12 cellular contexts compared by ENCODE assay signal in genomic region chr1:110187139-110187890, GRCh38. TPM values are rescaled to one million over a fixed set of nuclear protein-coding genes. Genes with fewer than 3 reads are reported as not detected.
A peak's percentile ranks its signal among the peaks of the same experiment; 100 is the strongest.
DNase-seq lines count a peak whose midpoint lies in the region; FAIRE-seq and TF ChIP-seq lines count a peak whose summit lies in the region.
"Had no signal": no experiment of that assay in that cellular context is flagged by ENCODE, and none has a peak within 500 bp of the region (broad histone marks: within the 10 kb centered on the region; RNA-seq: fewer than 3 reads in every experiment).

No MANE protein-coding gene starts in this region.

- H3K9me3 ChIP-seq in astrocyte (ENCODE audit: insufficient read depth, low read depth, low read length), result no peaks in the 10 kb centered on the region
- H3K9me3 ChIP-seq in left ventricle myocardium inferior (replicated peaks), result no peaks in the 10 kb centered on the region

- H3K4me3 ChIP-seq in astrocyte (ENCODE audit: insufficient read depth, low read depth, low read length) (no peak overlapping the region), left ventricle myocardium inferior (no peak overlapping the region)

- H3K4me1 Mint-ChIP-seq in astrocyte (ENCODE audit: low read depth, unreplicated experiment), result peaks cover 33% of the 10 kb centered on the region
- peaks cover 15% of the 10 kb centered on the region for H3K4me1 Mint-ChIP-seq in activated T-helper 2 cell treated with anti-CD3 and anti-CD28 coated beads, Interferon-gamma antibody, Interleukin-2, Interleukin-4, amounts not matched to agents 10 μg/mL and 5 μg/mL and 100 μg/mL, durations not matched to agents 14 hours and 24 hours and 36 hours (ENCODE audit: low read depth)
- H3K4me1 Mint-ChIP-seq: stimulated activated naive B cell treated with anti-CD40 and anti-IgM and Interleukin-4, amounts not matched to agents 10 μg/mL and 1 μg/mL and 100 μg/mL, for 72 hours had no signal

- POLR2A ChIA-PET in RWPE1 (lab: Yijun Ruan, JAX; ENCODE audit: low non-redundant PET), result no interaction called here

- H3K9ac ChIP-seq in astrocyte (ENCODE audit: low read length), result no peak overlapping the region

- CTCF ChIA-PET in RWPE1 (lab: Yijun Ruan, JAX), result interaction anchor here (0.6 to 0.9 kb wide), 3 partner anchors 9 to 18 kb away, joined by 3 to 4 read pairs (median 3); no protein-coding TSS in a partner anchor

- H3K27ac ChIP-seq in astrocyte (ENCODE audit: low read depth, low read length) (no peak overlapping the region), left ventricle myocardium inferior (replicated peaks) (peak overlapping the region; percentile 76), temporal lobe (ENCODE audit: low read depth, low read length) (peak overlapping the region; percentile 57), RWPE1 (no peak overlapping the region)

- H3K27me3 Mint-ChIP-seq in astrocyte (ENCODE audit: low read depth, unreplicated experiment), result peaks cover 21% of the 10 kb centered on the region
- peaks cover 14% of the 10 kb centered on the region for H3K27me3 Mint-ChIP-seq in activated T-helper 2 cell treated with anti-CD3 and anti-CD28 coated beads, Interferon-gamma antibody, Interleukin-2, Interleukin-4, amounts not matched to agents 10 μg/mL and 5 μg/mL and 100 μg/mL, durations not matched to agents 14 hours and 24 hours and 36 hours (ENCODE audit: low read depth)

- TF ChIP-seq CTCF in astrocyte (IDR thresholded peaks at IDR 0.05; ENCODE audit: insufficient read depth, low read depth, low read length) (no peak), left ventricle myocardium inferior (IDR thresholded peaks at IDR 0.05; ENCODE audit: borderline replicate concordance) (no peak), RWPE1 (conservative IDR thresholded peaks at IDR 0.05; ENCODE audit: low read depth) (no peak)

- DNase-seq in HTR-8/SVneo (ENCODE audit: insufficient read length, low spot score) (peak; percentile 35), astrocyte (ENCODE audit: low read depth) (no peak), left ventricle myocardium inferior (no peak), AML-193 (lab: John Stamatoyannopoulos, UW) (no peak), RWPE1 (ENCODE audit: low spot score) (no peak), medulla oblongata (ENCODE audit: extremely low spot score) (no peak)
- no peak for DNase-seq in activated T-helper 2 cell treated with anti-CD3 and anti-CD28 coated beads, Interferon-gamma antibody, Interleukin-2, Interleukin-4, amounts not matched to agents 10 μg/mL and 5 μg/mL and 100 μg/mL, durations not matched to agents 14 hours and 24 hours and 36 hours (ENCODE audit: low spot score)
- DNase-seq: activated CD4-positive, CD25-positive, alpha-beta regulatory T cell treated with anti-CD3 and anti-CD28 coated beads, Interleukin-2, amount 50 U/mL, for 72 hours; activated T-cell treated with anti-CD3 and anti-CD28 coated beads, Interleukin-2, amount 50 U/mL, for 4 hours; stimulated activated CD4-positive, alpha-beta T cell treated with anti-CD3 and anti-CD28 coated beads, Interleukin-1b, Interleukin-23, amount 100 ng/mL, for 48 hours; stimulated activated naive B cell treated with anti-CD40 and anti-IgM and Interleukin-4, amounts not matched to agents 10 μg/mL and 1 μg/mL and 100 μg/mL, for 72 hours had no signal

- no peak overlapping the region for H2AFZ ChIP-seq in astrocyte (ENCODE audit: low read depth, low read length)

- no peaks in the 10 kb centered on the region for H3K9me3 Mint-ChIP-seq in astrocyte (ENCODE audit: unreplicated experiment)
- no peaks in the 10 kb centered on the region for H3K9me3 Mint-ChIP-seq in activated T-helper 2 cell treated with anti-CD3 and anti-CD28 coated beads, Interferon-gamma antibody, Interleukin-2, Interleukin-4, amounts not matched to agents 10 μg/mL and 5 μg/mL and 100 μg/mL, durations not matched to agents 14 hours and 24 hours and 36 hours
- H3K9me3 Mint-ChIP-seq: activated T-cell treated with anti-CD3 and anti-CD28 coated beads, Interleukin-2, amount 50 U/mL, for 4 hours; stimulated activated naive B cell treated with anti-CD40 and anti-IgM and Interleukin-4, amounts not matched to agents 10 μg/mL and 1 μg/mL and 100 μg/mL, for 72 hours had no signal

- H3K36me3 ChIP-seq in astrocyte (ENCODE audit: insufficient read depth, low read length) (no peaks in the 10 kb centered on the region), left ventricle myocardium inferior (no peaks in the 10 kb centered on the region)

- H3K4me2 ChIP-seq in astrocyte (ENCODE audit: low read length), result no peak overlapping the region

- H3K27ac Mint-ChIP-seq in astrocyte (ENCODE audit: unreplicated experiment), result peak overlapping the region; percentile 81
- no peak overlapping the region for H3K27ac Mint-ChIP-seq in activated T-helper 2 cell treated with anti-CD3 and anti-CD28 coated beads, Interferon-gamma antibody, Interleukin-2, Interleukin-4, amounts not matched to agents 10 μg/mL and 5 μg/mL and 100 μg/mL, durations not matched to agents 14 hours and 24 hours and 36 hours
- H3K27ac Mint-ChIP-seq: stimulated activated naive B cell treated with anti-CD40 and anti-IgM and Interleukin-4, amounts not matched to agents 10 μg/mL and 1 μg/mL and 100 μg/mL, for 72 hours had no signal

- H4K20me1 ChIP-seq in astrocyte (ENCODE audit: insufficient read depth, low read length), result no peaks in the 10 kb centered on the region

- intact Hi-C loops in left ventricle myocardium inferior (cut with micrococcal nuclease), result no loop called here
- intact Hi-C loops in activated T-helper 2 cell treated with anti-CD3 and anti-CD28 coated beads, Interferon-gamma antibody, Interleukin-2, Interleukin-4, amounts not matched to agents 10 μg/mL and 5 μg/mL and 100 μg/mL, durations not matched to agents 14 hours and 24 hours and 36 hours (cut with micrococcal nuclease), result no loop called here

- H3K79me2 ChIP-seq in astrocyte (ENCODE audit: insufficient read depth, low read length), result no peaks in the 10 kb centered on the region

- FAIRE-seq in HTR-8/SVneo (lab: Jason Lieb, UNC), result no peak
- FAIRE-seq in astrocyte (lab: Jason Lieb, UNC), result no peak

- H3K27me3 ChIP-seq in astrocyte (ENCODE audit: insufficient read depth, low read length), result peaks cover 5% of the 10 kb centered on the region
- no peaks in the 10 kb centered on the region for H3K27me3 ChIP-seq in left ventricle myocardium inferior (ENCODE audit: low read depth)

- no peaks in the 10 kb centered on the region for H3K36me3 Mint-ChIP-seq in astrocyte (ENCODE audit: low read depth, unreplicated experiment)
- H3K36me3 Mint-ChIP-seq in activated T-helper 2 cell treated with anti-CD3 and anti-CD28 coated beads, Interferon-gamma antibody, Interleukin-2, Interleukin-4, amounts not matched to agents 10 μg/mL and 5 μg/mL and 100 μg/mL, durations not matched to agents 14 hours and 24 hours and 36 hours (ENCODE audit: low read depth), result no peaks in the 10 kb centered on the region
- H3K36me3 Mint-ChIP-seq: stimulated activated naive B cell treated with anti-CD40 and anti-IgM and Interleukin-4, amounts not matched to agents 10 μg/mL and 1 μg/mL and 100 μg/mL, for 72 hours had no signal

- H3K4me1 ChIP-seq in astrocyte (ENCODE audit: insufficient read depth, low read length), result peaks cover 2% of the 10 kb centered on the region
- peaks cover 57% of the 10 kb centered on the region for H3K4me1 ChIP-seq in left ventricle myocardium inferior

- H3K4me3 Mint-ChIP-seq in astrocyte (ENCODE audit: unreplicated experiment), result no peak overlapping the region
- H3K4me3 Mint-ChIP-seq in activated T-helper 2 cell treated with anti-CD3 and anti-CD28 coated beads, Interferon-gamma antibody, Interleukin-2, Interleukin-4, amounts not matched to agents 10 μg/mL and 5 μg/mL and 100 μg/mL, durations not matched to agents 14 hours and 24 hours and 36 hours (ENCODE audit: low read depth), result no peak overlapping the region
- H3K4me3 Mint-ChIP-seq: activated T-cell treated with anti-CD3 and anti-CD28 coated beads, Interleukin-2, amount 50 U/mL, for 4 hours; stimulated activated naive B cell treated with anti-CD40 and anti-IgM and Interleukin-4, amounts not matched to agents 10 μg/mL and 1 μg/mL and 100 μg/mL, for 72 hours had no signal

RNA-seq across cellular contexts. Expression of gene KCNC4, which starts 22.8 kb away (rescaled TPM):
- total RNA-seq in astrocyte, result 2.6 and 3.1 TPM in 2 replicates
- 6.1 TPM for total RNA-seq in left ventricle myocardium inferior
- 4.2 TPM for total RNA-seq in temporal lobe
- 30.6 and 31.1 TPM in 2 replicates for total RNA-seq in activated T-helper 2 cell treated with anti-CD3 and anti-CD28 coated beads, Interferon-gamma antibody, Interleukin-2, Interleukin-4, amounts not matched to agents 10 μg/mL and 5 μg/mL and 100 μg/mL, durations not matched to agents 14 hours and 24 hours and 36 hours

RNA-seq across cellular contexts. Expression of gene SLC6A17, which starts 37.0 kb away (rescaled TPM):
- total RNA-seq in astrocyte, result 3.6 and 4.4 TPM in 2 replicates
- total RNA-seq in left ventricle myocardium inferior, result not detected
- total RNA-seq in temporal lobe, result 13.5 TPM
- total RNA-seq in activated T-helper 2 cell treated with anti-CD3 and anti-CD28 coated beads, Interferon-gamma antibody, Interleukin-2, Interleukin-4, amounts not matched to agents 10 μg/mL and 5 μg/mL and 100 μg/mL, durations not matched to agents 14 hours and 24 hours and 36 hours, result 0.41 and 0.46 TPM in 2 replicates

Comparison
In these comparisons a context has a peak if more than half of its experiments do, and no peak if none do; other contexts are left out.
1. H3K27ac ChIP-seq: peak in left ventricle myocardium inferior (single experiment) and temporal lobe (single experiment); none in astrocyte (single experiment) and RWPE1 (single experiment).